8 cellular contexts compared by ENCODE assay signal in the genomic region with DNA sequence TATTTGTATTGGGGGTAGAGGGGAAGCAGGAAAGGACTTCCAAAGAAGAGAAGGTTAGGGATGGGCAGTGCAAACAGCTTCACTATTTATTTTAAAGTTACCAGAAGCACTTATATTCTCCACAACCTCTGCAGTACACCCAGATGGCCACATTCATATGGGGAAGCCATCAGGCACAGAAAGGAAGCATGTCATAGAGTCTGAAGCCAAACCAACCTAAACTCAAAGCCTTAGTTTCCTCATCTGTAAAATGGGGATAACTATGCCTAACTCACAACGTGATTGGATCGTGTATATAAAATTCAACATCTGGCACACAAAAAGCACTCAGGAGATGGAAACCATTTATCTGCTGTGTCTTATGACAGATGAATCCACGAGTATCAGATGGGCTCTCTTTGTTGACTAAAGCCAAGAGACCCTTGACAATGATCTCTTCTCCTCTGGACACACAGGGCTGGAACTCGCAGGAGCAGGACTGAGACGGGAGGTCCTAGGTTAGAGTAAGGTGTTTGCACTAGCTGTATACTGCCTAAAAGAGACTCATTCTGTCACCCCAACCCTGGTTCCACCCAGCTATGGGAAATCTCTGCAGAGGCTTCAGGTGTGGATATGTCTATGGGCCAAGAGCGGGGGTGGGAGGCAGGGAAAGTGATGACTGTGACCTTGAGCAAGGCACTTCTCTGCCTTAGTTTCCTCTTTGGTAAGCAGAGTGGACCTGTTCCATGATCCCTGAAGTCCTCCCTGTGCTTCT. TPM values are rescaled to one million over a fixed set of nuclear protein-coding genes. Genes with fewer than 3 reads are reported as not detected.
DNase-seq lines count a peak whose midpoint lies in the region; ATAC-seq and TF ChIP-seq lines count a peak whose summit lies in the region.

No MANE protein-coding gene starts in this region.

- no peak overlapping the region for H3K4me3 ChIP-seq in CD8-positive, alpha-beta T cell (ENCODE audit: low read depth, low read length)
- H3K4me3 ChIP-seq in HEK293 (ENCODE audit: low read depth, low read length) = no peak overlapping the region

- no peak for DNase-seq in CD8-positive, alpha-beta T cell
- no peak for DNase-seq in T-cell
- DNase-seq in kidney glomerular epithelial cell (lab: John Stamatoyannopoulos, UW) = peak; percentile 11
- no peak for DNase-seq in cerebellar nuclear complex (lab: John Stamatoyannopoulos, UW)
- no peak for DNase-seq in activated T-cell treated with anti-CD3 and anti-CD28 coated beads, Interleukin-2, amount 50 U/mL, for 1 hour
- no peak for DNase-seq in stimulated activated CD4-positive, alpha-beta T cell treated with anti-CD3 and anti-CD28 coated beads, Interleukin-4, amount 100 ng/mL, for 4 hours
- no peak for DNase-seq in activated CD4-positive, alpha-beta memory T cell treated with anti-CD3 and anti-CD28 coated beads, Interleukin-2, amount 10 ng/mL, durations not matched to agents 7 days and 5 days

- peaks cover 12% of the 10 kb centered on the region for H3K4me1 Mint-ChIP-seq in CD8-positive, alpha-beta T cell (ENCODE audit: low read depth)
- peaks cover 9 to 14% (median 13%) of the 10 kb centered on the region in 3 donors for H3K4me1 Mint-ChIP-seq in T-cell
- peaks cover 14% of the 10 kb centered on the region for H3K4me1 Mint-ChIP-seq in activated CD4-positive, alpha-beta memory T cell treated with anti-CD3 and anti-CD28 coated beads, Interleukin-2, amount 10 ng/mL, durations not matched to agents 7 days and 5 days

- peak; percentile 54 for ATAC-seq in CD8-positive, alpha-beta T cell
- peak in 1 of 4 experiments; percentile 49 for ATAC-seq in T-cell (replicated peaks in 1 of 4)

- peaks cover 38% of the 10 kb centered on the region for H3K27me3 Mint-ChIP-seq in CD8-positive, alpha-beta T cell (ENCODE audit: low read depth)
- peaks cover 36 to 42% of the 10 kb centered on the region in 2 donors for H3K27me3 Mint-ChIP-seq in T-cell
- H3K27me3 Mint-ChIP-seq in activated CD4-positive, alpha-beta memory T cell treated with anti-CD3 and anti-CD28 coated beads, Interleukin-2, amount 10 ng/mL, durations not matched to agents 7 days and 5 days = peaks cover 45% of the 10 kb centered on the region

- H3K4me3 Mint-ChIP-seq in CD8-positive, alpha-beta T cell = peak overlapping the region; percentile 89
- H3K4me3 Mint-ChIP-seq in T-cell = peak overlapping the region; percentile 10 to 92 (median 28)
- H3K4me3 Mint-ChIP-seq in activated CD4-positive, alpha-beta memory T cell treated with anti-CD3 and anti-CD28 coated beads, Interleukin-2, amount 10 ng/mL, durations not matched to agents 7 days and 5 days = no peak overlapping the region

- POLR2A ChIA-PET in CD8-positive, alpha-beta T cell (lab: Charles Lee) = no interaction called here
- POLR2A ChIA-PET in HEK293 (lab: Yijun Ruan, JAX) (no interaction called here), T-cell (lab: Charles Lee) (interaction anchor here in 1 of 2 donors (0.7 kb wide), 1 partner anchor 1077 kb away, joined by 6 read pairs; no protein-coding TSS in a partner anchor)
- POLR2A ChIA-PET in activated CD4-positive, alpha-beta memory T cell treated with anti-CD3 and anti-CD28 coated beads, Interleukin-2, amount 10 ng/mL, durations not matched to agents 7 days and 5 days (lab: Charles Lee) = no interaction called here

- peaks cover 2% of the 10 kb centered on the region for H3K36me3 Mint-ChIP-seq in CD8-positive, alpha-beta T cell
- H3K36me3 Mint-ChIP-seq in T-cell = no peaks in the 10 kb centered on the region
- H3K36me3 Mint-ChIP-seq in activated CD4-positive, alpha-beta memory T cell treated with anti-CD3 and anti-CD28 coated beads, Interleukin-2, amount 10 ng/mL, durations not matched to agents 7 days and 5 days (ENCODE audit: low read depth) = no peaks in the 10 kb centered on the region

- peaks cover 9% of the 10 kb centered on the region for H3K4me1 ChIP-seq in CD8-positive, alpha-beta T cell (ENCODE audit: insufficient read depth, low read length)
- H3K4me1 ChIP-seq in HEK293 (ENCODE audit: control insufficient read depth, insufficient read depth, low read length) = peaks cover 4% of the 10 kb centered on the region; the same call in 1 of the 2 replicates

- intact Hi-C loops in CD8-positive, alpha-beta T cell (cut with DNase I, micrococcal nuclease) = no loop called here

- H3K36me3 ChIP-seq in CD8-positive, alpha-beta T cell (ENCODE audit: insufficient read depth, low read length) = no peaks in the 10 kb centered on the region
- H3K36me3 ChIP-seq in HEK293 (ENCODE audit: control insufficient read depth in 2 of 2, insufficient read depth in 1 of 2, low read length in 2 of 2) = no peaks in the 10 kb centered on the region

- H3K9me3 Mint-ChIP-seq in CD8-positive, alpha-beta T cell = no peaks in the 10 kb centered on the region
- no peaks in the 10 kb centered on the region for H3K9me3 Mint-ChIP-seq in T-cell
- no peaks in the 10 kb centered on the region for H3K9me3 Mint-ChIP-seq in activated CD4-positive, alpha-beta memory T cell treated with anti-CD3 and anti-CD28 coated beads, Interleukin-2, amount 10 ng/mL, durations not matched to agents 7 days and 5 days

- H3K27ac ChIP-seq in CD8-positive, alpha-beta T cell (ENCODE audit: low read depth, low read length) = no peak overlapping the region
- no peak overlapping the region for H3K27ac ChIP-seq in HEK293 (ENCODE audit: extremely low read depth, low read depth, low read length)

- no peak overlapping the region for H3K27ac Mint-ChIP-seq in CD8-positive, alpha-beta T cell
- no peak overlapping the region for H3K27ac Mint-ChIP-seq in T-cell
- H3K27ac Mint-ChIP-seq in activated CD4-positive, alpha-beta memory T cell treated with anti-CD3 and anti-CD28 coated beads, Interleukin-2, amount 10 ng/mL, durations not matched to agents 7 days and 5 days = no peak overlapping the region

- TF ChIP-seq CTCF in CD8-positive, alpha-beta T cell (IDR thresholded peaks at IDR 0.05) = no peak
- TF ChIP-seq CTCF in HEK293 (tag by site-specific recombination; IDR thresholded peaks at IDR 0.05) = no peak

- CTCF ChIA-PET in CD8-positive, alpha-beta T cell (lab: Charles Lee) = interaction anchor here (0.6 to 0.8 kb wide), 2 partner anchors 74 to 93 kb away, joined by 3 read pairs; no protein-coding TSS in a partner anchor
- CTCF ChIA-PET in HEK293 (lab: Yijun Ruan, JAX) = interaction anchor here (1.3 to 1.6 kb wide), 2 partner anchors 38 to 93 kb away, joined by 5 to 7 read pairs; no protein-coding TSS in a partner anchor
- CTCF ChIA-PET in T-cell (lab: Charles Lee) = interaction anchor here (0.6 to 1.3 kb wide), 3 partner anchors 56 to 1268 kb away, joined by 3 to 6 read pairs (median 4); no protein-coding TSS in a partner anchor
- CTCF ChIA-PET in activated CD4-positive, alpha-beta memory T cell treated with anti-CD3 and anti-CD28 coated beads, Interleukin-2, amount 10 ng/mL, durations not matched to agents 7 days and 5 days (lab: Charles Lee) = interaction anchor here (0.6 to 3.8 kb wide), 3 partner anchors 69 to 304 kb away, joined by 3 to 40 read pairs (median 3); no protein-coding TSS in a partner anchor

- H3K27me3 ChIP-seq in CD8-positive, alpha-beta T cell (ENCODE audit: insufficient read depth, low read length) = peaks cover 10% of the 10 kb centered on the region

- no peaks in the 10 kb centered on the region for H3K9me3 ChIP-seq in CD8-positive, alpha-beta T cell (ENCODE audit: low read length)
- no peaks in the 10 kb centered on the region for H3K9me3 ChIP-seq in HEK293 (ENCODE audit: control insufficient read depth, insufficient read depth, low read depth, low read length)

TF ChIP-seq in HEK293, 187 proteins besides CTCF, POLR2A, EP300 and RAD21:
- TF ChIP-seq, protein P1, sequence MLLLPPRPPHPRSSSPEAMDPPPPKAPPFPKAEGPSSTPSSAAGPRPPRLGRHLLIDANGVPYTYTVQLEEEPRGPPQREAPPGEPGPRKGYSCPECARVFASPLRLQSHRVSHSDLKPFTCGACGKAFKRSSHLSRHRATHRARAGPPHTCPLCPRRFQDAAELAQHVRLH (tag by site-specific recombination; IDR thresholded peaks at IDR 0.05) = peak; percentile 32; the same call in 1 of the 2 replicates
- TF ChIP-seq ZFP3 (tag by site-specific recombination; IDR thresholded peaks at IDR 0.05; ENCODE audit: low read depth) (no peak), ZNF19 (tag by site-specific recombination; IDR thresholded peaks at IDR 0.05; ENCODE audit: low read depth) (no peak), ZNF169 (tag by site-specific recombination; IDR thresholded peaks at IDR 0.05) (no peak), ZNF202 (tag by site-specific recombination; IDR thresholded peaks at IDR 0.05; ENCODE audit: borderline replicate concordance) (no peak), ZNF776 (tag by site-specific recombination; IDR thresholded peaks at IDR 0.05; ENCODE audit: borderline replicate concordance) (no peak), ZSCAN30 (tag by site-specific recombination; IDR thresholded peaks at IDR 0.05) (0 out of 2 replicates have a peak, but pooled peaks have one; percentile 25), SALL2 (tag by site-specific recombination; IDR thresholded peaks at IDR 0.05; ENCODE audit: borderline replicate concordance) (no peak), KLF1 (tag by site-specific recombination; IDR thresholded peaks at IDR 0.05) (no peak), EGR2 (tag by site-specific recombination; IDR thresholded peaks at IDR 0.05; ENCODE audit: low read depth) (no peak)
- TF ChIP-seq, protein P2, sequence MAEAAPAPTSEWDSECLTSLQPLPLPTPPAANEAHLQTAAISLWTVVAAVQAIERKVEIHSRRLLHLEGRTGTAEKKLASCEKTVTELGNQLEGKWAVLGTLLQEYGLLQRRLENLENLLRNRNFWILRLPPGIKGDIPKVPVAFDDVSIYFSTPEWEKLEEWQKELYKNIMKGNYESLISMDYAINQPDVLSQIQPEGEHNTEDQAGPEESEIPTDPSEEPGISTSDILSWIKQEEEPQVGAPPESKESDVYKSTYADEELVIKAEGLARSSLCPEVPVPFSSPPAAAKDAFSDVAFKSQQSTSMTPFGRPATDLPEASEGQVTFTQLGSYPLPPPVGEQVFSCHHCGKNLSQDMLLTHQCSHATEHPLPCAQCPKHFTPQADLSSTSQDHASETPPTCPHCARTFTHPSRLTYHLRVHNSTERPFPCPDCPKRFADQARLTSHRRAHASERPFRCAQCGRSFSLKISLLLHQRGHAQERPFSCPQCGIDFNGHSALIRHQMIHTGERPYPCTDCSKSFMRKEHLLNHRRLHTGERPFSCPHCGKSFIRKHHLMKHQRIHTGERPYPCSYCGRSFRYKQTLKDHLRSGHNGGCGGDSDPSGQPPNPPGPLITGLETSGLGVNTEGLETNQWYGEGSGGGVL (tag by site-specific recombination; IDR thresholded peaks at IDR 0.05) = no peak

RNA-seq across cellular contexts. Expression of gene KIAA1549, which starts 1.8 kb away (rescaled TPM):
- total RNA-seq in CD8-positive, alpha-beta T cell = under 1 TPM in 1 of 2 experiments, not detected in 1; 0.06 TPM
- under 1 TPM; 0.05 to 0.29 (median 0.15) TPM for total RNA-seq in T-cell
- total RNA-seq in activated CD4-positive, alpha-beta memory T cell treated with anti-CD3 and anti-CD28 coated beads, Interleukin-2, amount 10 ng/mL, durations not matched to agents 7 days and 5 days = under 1 TPM; 0.33 to 0.40 TPM

RNA-seq across cellular contexts. Expression of gene ZC3HAV1L, which starts 56.4 kb away (rescaled TPM):
- under 1 TPM; 0.16 to 0.44 TPM for total RNA-seq in CD8-positive, alpha-beta T cell
- 1 to 10 TPM; 1.2 to 7.6 (median 5.1) TPM for total RNA-seq in T-cell
- 10 to 100 TPM; 16.7 to 17.8 TPM for total RNA-seq in activated CD4-positive, alpha-beta memory T cell treated with anti-CD3 and anti-CD28 coated beads, Interleukin-2, amount 10 ng/mL, durations not matched to agents 7 days and 5 days
